ENCODE assay signal across 26 cellular contexts in the genomic region with DNA sequence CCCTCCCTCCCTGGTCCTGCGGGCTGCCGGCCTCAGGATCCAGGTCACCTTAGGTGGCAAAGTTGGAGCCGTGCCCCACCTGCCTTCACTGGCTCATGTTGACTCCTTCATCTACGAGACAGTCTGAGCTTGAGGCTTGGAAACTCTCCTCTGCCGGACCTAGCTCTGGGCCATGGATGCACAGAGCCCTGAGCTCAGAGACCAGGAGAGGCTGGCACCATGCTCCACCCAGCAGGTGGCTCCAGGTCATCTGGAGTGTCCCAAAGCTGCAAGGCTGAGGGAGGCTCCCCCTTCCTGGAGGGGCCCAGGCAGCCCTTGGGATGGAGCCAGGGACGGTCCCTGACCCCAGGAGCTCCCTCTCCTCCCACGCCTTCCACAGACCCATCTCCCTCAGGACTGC.
"Had no signal": no experiment of that assay in that cellular context is flagged by ENCODE, and none has a peak within 500 bp of the region (broad histone marks: within the 10 kb centered on the region; RNA-seq: fewer than 3 reads in every experiment).

No MANE protein-coding gene starts in this region.

- H3K9me3 ChIP-seq: esophagus muscularis mucosa, heart right ventricle, ovary, sigmoid colon, vagina had no signal

- H3K4me3 ChIP-seq: esophagus muscularis mucosa, heart right ventricle, ovary, sigmoid colon, vagina had no signal

- H3K27me3 ChIP-seq: foreskin keratinocyte, ovary, vagina had no signal

- H3K27ac Mint-ChIP-seq: activated CD4-positive, alpha-beta memory T cell treated with anti-CD3 and anti-CD28 coated beads, Interleukin-2, amount 10 ng/mL, durations not matched to agents 7 days and 5 days; activated CD4-positive, alpha-beta T cell treated with anti-CD3 and anti-CD28 coated beads, Interleukin-2, amount 10 ng/mL, durations not matched to agents 7 days and 5 days; activated naive CD4-positive, alpha-beta T cell treated with anti-CD3 and anti-CD28 coated beads, Interleukin-2, amount 50 U/mL, for 24 hours; activated naive CD8-positive, alpha-beta T cell treated with anti-CD3 and anti-CD28 coated beads, Interleukin-2, amount 50 U/mL, for 24 hours; activated T-cell treated with anti-CD3 and anti-CD28 coated beads, Interleukin-2, amount 50 U/mL, for 24 hours; activated T-helper 2 cell treated with anti-CD3 and anti-CD28 coated beads, Interferon-gamma antibody, Interleukin-2, Interleukin-4, amounts not matched to agents 10 μg/mL and 5 μg/mL and 100 μg/mL, durations not matched to agents 14 hours and 24 hours and 36 hours; naive B cell; nephron progenitor cell; progenitor cell of endocrine pancreas; stimulated activated effector memory CD8-positive, alpha-beta T cell treated with anti-CD3 and anti-CD28 coated beads, Interleukin-12 subunit alpha, Interleukin-12 subunit beta, amount 100 ng/mL, for 72 hours; stimulated activated naive CD8-positive, alpha-beta T cell treated with anti-CD3 and anti-CD28 coated beads, Interleukin-15, Interleukin-2, amounts not matched to agents 100 ng/mL and 50 ng/mL, for 24 hours; type B pancreatic cell; WTC11 had no signal

- FAIRE-seq: small intestine had no signal

- H3K36me3 ChIP-seq: esophagus muscularis mucosa, heart right ventricle, ovary, sigmoid colon, vagina had no signal

- H3K27me3 Mint-ChIP-seq: activated CD4-positive, alpha-beta memory T cell treated with anti-CD3 and anti-CD28 coated beads, Interleukin-2, amount 10 ng/mL, durations not matched to agents 7 days and 5 days; activated CD4-positive, alpha-beta T cell treated with anti-CD3 and anti-CD28 coated beads, Interleukin-2, amount 10 ng/mL, durations not matched to agents 7 days and 5 days; activated naive CD4-positive, alpha-beta T cell treated with anti-CD3 and anti-CD28 coated beads, Interleukin-2, amount 50 U/mL, for 24 hours; activated naive CD8-positive, alpha-beta T cell treated with anti-CD3 and anti-CD28 coated beads, Interleukin-2, amount 50 U/mL, for 24 hours; progenitor cell of endocrine pancreas; stimulated activated naive CD8-positive, alpha-beta T cell treated with anti-CD3 and anti-CD28 coated beads, Interleukin-15, Interleukin-2, amounts not matched to agents 100 ng/mL and 50 ng/mL, for 24 hours had no signal

- H3K4me3 Mint-ChIP-seq: activated CD4-positive, alpha-beta memory T cell treated with anti-CD3 and anti-CD28 coated beads, Interleukin-2, amount 10 ng/mL, durations not matched to agents 7 days and 5 days; activated CD4-positive, alpha-beta T cell treated with anti-CD3 and anti-CD28 coated beads, Interleukin-2, amount 10 ng/mL, durations not matched to agents 7 days and 5 days; activated naive CD4-positive, alpha-beta T cell treated with anti-CD3 and anti-CD28 coated beads, Interleukin-2, amount 50 U/mL, for 24 hours; activated naive CD8-positive, alpha-beta T cell treated with anti-CD3 and anti-CD28 coated beads, Interleukin-2, amount 50 U/mL, for 24 hours; activated T-cell treated with anti-CD3 and anti-CD28 coated beads, Interleukin-2, amount 50 U/mL, for 24 hours; naive B cell; nephron progenitor cell; stimulated activated effector memory CD8-positive, alpha-beta T cell treated with anti-CD3 and anti-CD28 coated beads, Interleukin-12 subunit alpha, Interleukin-12 subunit beta, amount 100 ng/mL, for 72 hours; stimulated activated naive CD8-positive, alpha-beta T cell treated with anti-CD3 and anti-CD28 coated beads, Interleukin-15, Interleukin-2, amounts not matched to agents 100 ng/mL and 50 ng/mL, for 24 hours; type B pancreatic cell; WTC11 had no signal

- ATAC-seq: activated naive CD8-positive, alpha-beta T cell treated with anti-CD3 and anti-CD28 coated beads, Interleukin-2, amount 50 U/mL, for 24 hours; foreskin keratinocyte; stimulated activated effector memory CD8-positive, alpha-beta T cell treated with anti-CD3 and anti-CD28 coated beads, Interleukin-12 subunit alpha, Interleukin-12 subunit beta, amount 100 ng/mL, for 72 hours; WTC11 had no signal

- H3K4me1 Mint-ChIP-seq: activated CD4-positive, alpha-beta memory T cell treated with anti-CD3 and anti-CD28 coated beads, Interleukin-2, amount 10 ng/mL, durations not matched to agents 7 days and 5 days; activated CD4-positive, alpha-beta T cell treated with anti-CD3 and anti-CD28 coated beads, Interleukin-2, amount 10 ng/mL, durations not matched to agents 7 days and 5 days; stimulated activated effector memory CD8-positive, alpha-beta T cell treated with anti-CD3 and anti-CD28 coated beads, Interleukin-12 subunit alpha, Interleukin-12 subunit beta, amount 100 ng/mL, for 72 hours had no signal

- H3K27ac ChIP-seq: esophagus muscularis mucosa, foreskin keratinocyte, heart right ventricle, ovary, sigmoid colon, vagina had no signal

- H3K4me1 ChIP-seq: foreskin keratinocyte had no signal

- H3K9me3 Mint-ChIP-seq: activated naive CD4-positive, alpha-beta T cell treated with anti-CD3 and anti-CD28 coated beads, Interleukin-2, amount 50 U/mL, for 24 hours; activated naive CD8-positive, alpha-beta T cell treated with anti-CD3 and anti-CD28 coated beads, Interleukin-2, amount 50 U/mL, for 24 hours; activated T-cell treated with anti-CD3 and anti-CD28 coated beads, Interleukin-2, amount 50 U/mL, for 24 hours; activated T-helper 2 cell treated with anti-CD3 and anti-CD28 coated beads, Interferon-gamma antibody, Interleukin-2, Interleukin-4, amounts not matched to agents 10 μg/mL and 5 μg/mL and 100 μg/mL, durations not matched to agents 14 hours and 24 hours and 36 hours; stimulated activated effector memory CD8-positive, alpha-beta T cell treated with anti-CD3 and anti-CD28 coated beads, Interleukin-12 subunit alpha, Interleukin-12 subunit beta, amount 100 ng/mL, for 72 hours; stimulated activated naive CD8-positive, alpha-beta T cell treated with anti-CD3 and anti-CD28 coated beads, Interleukin-15, Interleukin-2, amounts not matched to agents 100 ng/mL and 50 ng/mL, for 24 hours; WTC11 had no signal

- DNase-seq: activated CD4-positive, alpha-beta memory T cell treated with anti-CD3 and anti-CD28 coated beads, Interleukin-2, amount 10 ng/mL, durations not matched to agents 7 days and 5 days; activated CD4-positive, alpha-beta T cell treated with anti-CD3 and anti-CD28 coated beads for 1 hour; activated CD4-positive, alpha-beta T cell treated with anti-CD3 and anti-CD28 coated beads, Interleukin-2, amount 10 ng/mL, durations not matched to agents 7 days and 5 days; activated CD8-positive, alpha-beta memory T cell treated with anti-CD3 and anti-CD28 coated beads, Interleukin-2, amount 50 U/mL, for 48 hours; activated naive CD8-positive, alpha-beta T cell treated with anti-CD3 and anti-CD28 coated beads, Interleukin-2, amount 50 U/mL, for 24 hours; activated T-cell treated with anti-CD3 and anti-CD28 coated beads, Interleukin-2, amount 50 U/mL, for 24 hours; foreskin keratinocyte; heart right ventricle; kidney glomerular epithelial cell; mammary epithelial cell; naive B cell; ovary; sigmoid colon; small intestine; stimulated activated CD4-positive, alpha-beta T cell treated with anti-CD3 and anti-CD28 coated beads, Interleukin-4, amount 100 ng/mL, for 24 hours; T-helper 2 cell had no signal

- H3K36me3 Mint-ChIP-seq: activated naive CD4-positive, alpha-beta T cell treated with anti-CD3 and anti-CD28 coated beads, Interleukin-2, amount 50 U/mL, for 24 hours; stimulated activated effector memory CD8-positive, alpha-beta T cell treated with anti-CD3 and anti-CD28 coated beads, Interleukin-12 subunit alpha, Interleukin-12 subunit beta, amount 100 ng/mL, for 72 hours; type B pancreatic cell; WTC11 had no signal
